ENCODE assay signal across 8 cellular contexts in genomic region chrX:57908972-57909594, GRCh38. TPM values are rescaled to one million over a fixed set of nuclear protein-coding genes. Genes with fewer than 3 reads are reported as not detected.
DNase-seq lines count a peak whose midpoint lies in the region; ATAC-seq and TF ChIP-seq lines count a peak whose summit lies in the region.
"Not testable (repeated sequence)": the region's sequence is repeated elsewhere in the genome, so short reads cannot be mapped to it uniquely, and the experiment has no call there.

No MANE protein-coding gene starts in this region.

- H3K4me3 ChIP-seq in BJ (ENCODE audit: low read depth, low read length) = peak overlapping the region; percentile 42
- not testable (repeated sequence) for H3K4me3 ChIP-seq in mucosa of stomach (ENCODE audit: low read length)

- H2BK5ac ChIP-seq in H9 (ENCODE audit: insufficient read length, low read length) = not testable (repeated sequence)

- not testable (repeated sequence) for H4K20me1 ChIP-seq in H9 (ENCODE audit: control insufficient read depth, insufficient read depth, insufficient read length)

- H3K79me2 ChIP-seq in H9 (ENCODE audit: insufficient read depth, low read length) = not testable (repeated sequence)

- not testable (repeated sequence) for TF ChIP-seq CTCF in BJ (IDR thresholded peaks at IDR 0.05; ENCODE audit: insufficient read depth, low read depth, low read length); H9 (conservative IDR thresholded peaks at IDR 0.05); activated CD8-positive, alpha-beta T cell treated with anti-CD3 and anti-CD28 coated beads for 36 hours (IDR thresholded peaks at IDR 0.05)

- POLR2A ChIA-PET in BJ (lab: Charles Lee); activated CD8-positive, alpha-beta T cell treated with anti-CD3 and anti-CD28 coated beads for 36 hours (lab: Charles Lee): not testable (repeated sequence)

- H3K23ac ChIP-seq in H9 (ENCODE audit: insufficient read length, low read depth, low read length) = not testable (repeated sequence)

- ATAC-seq in activated CD8-positive, alpha-beta T cell treated with anti-CD3 and anti-CD28 coated beads for 36 hours; central memory CD8-positive, alpha-beta T cell (replicated peaks; ENCODE audit: extremely low read depth, poor library complexity, severe bottlenecking): not testable (repeated sequence)
- peak; percentile 14 for ATAC-seq in Right ventricle myocardium inferior

- not testable (repeated sequence) for H2BK120ac ChIP-seq in H9 (ENCODE audit: low read depth, low read length, poor library complexity, severe bottlenecking)

- not testable (repeated sequence) for H3T11ph ChIP-seq in H9 (ENCODE audit: low read length)

- H3K18ac ChIP-seq in H9 (ENCODE audit: insufficient read length, low read depth, low read length) = not testable (repeated sequence)

- not testable (repeated sequence) for H4K8ac ChIP-seq in H9 (replicated peaks; ENCODE audit: insufficient read length, low read depth, low read length)

- not testable (repeated sequence) for H3K4me1 Mint-ChIP-seq in H9
- peaks cover 28% of the 10 kb centered on the region for H3K4me1 Mint-ChIP-seq in activated CD8-positive, alpha-beta T cell treated with anti-CD3 and anti-CD28 coated beads for 36 hours (ENCODE audit: low read depth)
- H3K4me1 Mint-ChIP-seq in central memory CD8-positive, alpha-beta T cell = peaks cover 24% of the 10 kb centered on the region

- H2AK5ac ChIP-seq in H9 (ENCODE audit: insufficient read length, low read length) = not testable (repeated sequence)

- H4K5ac ChIP-seq in H9 (ENCODE audit: insufficient read length, low read depth, low read length) = not testable (repeated sequence)

- H2BK12ac ChIP-seq in H9 (ENCODE audit: insufficient read length, low read depth, low read length) = not testable (repeated sequence)

- H3K27ac ChIP-seq in H9 (ENCODE audit: insufficient read length, low read depth, low read length) = not testable (repeated sequence)
- peak overlapping the region; percentile 64 for H3K27ac ChIP-seq in substantia nigra (ENCODE audit: low read depth, low read length, poor library complexity, severe bottlenecking)

- H3K4me1 ChIP-seq in H9 (ENCODE audit: insufficient read depth, low read length); mucosa of stomach (ENCODE audit: control insufficient read depth, insufficient read depth, low read length): not testable (repeated sequence)

- not testable (repeated sequence) for H3K23me2 ChIP-seq in H9 (ENCODE audit: insufficient read length, low read depth, low read length, poor library complexity, severe bottlenecking)

- H3K9me3 ChIP-seq in H9 (ENCODE audit: control insufficient read depth, low read depth, low read length) = peaks cover 16% of the 10 kb centered on the region
- H3K9me3 ChIP-seq in mucosa of stomach (ENCODE audit: control insufficient read depth, low read length) = not testable (repeated sequence)

- not testable (repeated sequence) for H3K27me3 Mint-ChIP-seq in H9 (ENCODE audit: low read depth); activated CD8-positive, alpha-beta T cell treated with anti-CD3 and anti-CD28 coated beads for 36 hours; central memory CD8-positive, alpha-beta T cell

- not testable (repeated sequence) for H3K4ac ChIP-seq in H9 (ENCODE audit: low read depth, low read length)

- H2BK15ac ChIP-seq in H9 (ENCODE audit: low read depth, low read length) = not testable (repeated sequence)

- H3K36me3 Mint-ChIP-seq in H9 (ENCODE audit: insufficient read depth in 1 of 3, low read depth in 3 of 3) = peaks cover 6 to 11% (median 8%) of the 10 kb centered on the region in 3 experiments; a peak in 6 of 7 replicates
- H3K36me3 Mint-ChIP-seq in activated CD8-positive, alpha-beta T cell treated with anti-CD3 and anti-CD28 coated beads for 36 hours (ENCODE audit: low read depth) = peaks cover 18% of the 10 kb centered on the region
- H3K36me3 Mint-ChIP-seq in central memory CD8-positive, alpha-beta T cell (ENCODE audit: insufficient read depth) = not testable (repeated sequence)

- H3K79me1 ChIP-seq in H9 (ENCODE audit: insufficient read depth, low read depth, low read length, poor library complexity, severe bottlenecking) = not testable (repeated sequence)

- not testable (repeated sequence) for H3K27ac Mint-ChIP-seq in H9; central memory CD8-positive, alpha-beta T cell (ENCODE audit: low read depth)
- H3K27ac Mint-ChIP-seq in activated CD8-positive, alpha-beta T cell treated with anti-CD3 and anti-CD28 coated beads for 36 hours = peak overlapping the region; percentile 61

- not testable (repeated sequence) for H3K56ac ChIP-seq in H9 (ENCODE audit: insufficient read length, low read depth, low read length)

- H3K4me2 ChIP-seq in H9 (ENCODE audit: insufficient read depth, insufficient read length, low read length) = peak overlapping the region; percentile 43

- not testable (repeated sequence) for H3K27me3 ChIP-seq in BJ (ENCODE audit: control insufficient read depth, insufficient read depth, low read length); H9 (ENCODE audit: insufficient read depth, low read length); mucosa of stomach (ENCODE audit: control insufficient read depth, insufficient read depth, low read length)

- CTCF ChIA-PET in BJ (lab: Yijun Ruan, JAX); activated CD8-positive, alpha-beta T cell treated with anti-CD3 and anti-CD28 coated beads for 36 hours (lab: Charles Lee): not testable (repeated sequence)

- no CpG with 5 or more reads among the region's 28 CpGs for WGBS in H9 (ENCODE audit: extremely low coverage, insufficient read length, low lambda C conversion rate)

- intact Hi-C loops in activated CD8-positive, alpha-beta T cell treated with anti-CD3 and anti-CD28 coated beads for 36 hours (cut with micrococcal nuclease) = not testable (repeated sequence)
- intact Hi-C loops in Right ventricle myocardium inferior (cut with DNase I) = loop anchor here (10.0 kb wide), 1 partner anchor 314 kb away; the partner anchor contains the start of gene ZXDB

- H3K9me3 Mint-ChIP-seq in H9 = peaks cover 66 to 76% of the 10 kb centered on the region in 2 experiments
- H3K9me3 Mint-ChIP-seq in activated CD8-positive, alpha-beta T cell treated with anti-CD3 and anti-CD28 coated beads for 36 hours; central memory CD8-positive, alpha-beta T cell: not testable (repeated sequence)

- H3K36me3 ChIP-seq in BJ (ENCODE audit: control insufficient read depth, insufficient read depth, low read length); mucosa of stomach (ENCODE audit: control insufficient read depth, insufficient read depth, low read length): not testable (repeated sequence)

- DNase-seq in BJ (ENCODE audit: low read depth); H9; activated CD8-positive, alpha-beta T cell treated with anti-CD3 and anti-CD28 coated beads for 36 hours; central memory CD8-positive, alpha-beta T cell (ENCODE audit: low spot score in 2 of 2); Right ventricle myocardium inferior (ENCODE audit: missing footprints): not testable (repeated sequence)
- peak; percentile 33 to 58 for DNase-seq in NCI-H526 (lab: John Stamatoyannopoulos, UW)
- DNase-seq in substantia nigra (lab: John Stamatoyannopoulos, UW) = peak in 3 of 49 donors; percentile 0 to 15 (median 13)

- H3K9ac ChIP-seq in H9 (ENCODE audit: extremely low read depth, insufficient read length, low read length) = not testable (repeated sequence)
- peak overlapping the region; percentile 59 for H3K9ac ChIP-seq in mucosa of stomach (ENCODE audit: low read length)

- H2AFZ ChIP-seq in H9 (ENCODE audit: low read length) = not testable (repeated sequence)

- not testable (repeated sequence) for H3K4me3 Mint-ChIP-seq in H9; activated CD8-positive, alpha-beta T cell treated with anti-CD3 and anti-CD28 coated beads for 36 hours
- H3K4me3 Mint-ChIP-seq in central memory CD8-positive, alpha-beta T cell = peak overlapping the region; percentile 69

- not testable (repeated sequence) for H2BK20ac ChIP-seq in H9 (ENCODE audit: low read depth, low read length, poor library complexity, severe bottlenecking)

- H3K14ac ChIP-seq in H9 (ENCODE audit: insufficient read depth, low read length) = not testable (repeated sequence)

- H4K91ac ChIP-seq in H9 (ENCODE audit: insufficient read length, low read depth, low read length) = not testable (repeated sequence)

RNA-seq across cellular contexts. Expression of gene ZXDA, which starts 1.2 kb away (rescaled TPM):
- polyA plus RNA-seq in BJ (2011; rRNA removed) = 1.5 and 1.6 TPM in 2 replicates
- polyA minus RNA-seq in BJ (2011; rRNA and poly(A)+ RNA removed) = 4.6 and 4.7 TPM in 2 replicates
- total RNA-seq in H9 (2021) (not detected in 2 replicates), Right ventricle myocardium inferior (3.9 TPM)
- 1 to 10 TPM; 3.2 TPM for total RNA-seq in activated CD8-positive, alpha-beta T cell treated with anti-CD3 and anti-CD28 coated beads for 36 hours
